13 cellular contexts compared by ENCODE assay signal in the genomic region with DNA sequence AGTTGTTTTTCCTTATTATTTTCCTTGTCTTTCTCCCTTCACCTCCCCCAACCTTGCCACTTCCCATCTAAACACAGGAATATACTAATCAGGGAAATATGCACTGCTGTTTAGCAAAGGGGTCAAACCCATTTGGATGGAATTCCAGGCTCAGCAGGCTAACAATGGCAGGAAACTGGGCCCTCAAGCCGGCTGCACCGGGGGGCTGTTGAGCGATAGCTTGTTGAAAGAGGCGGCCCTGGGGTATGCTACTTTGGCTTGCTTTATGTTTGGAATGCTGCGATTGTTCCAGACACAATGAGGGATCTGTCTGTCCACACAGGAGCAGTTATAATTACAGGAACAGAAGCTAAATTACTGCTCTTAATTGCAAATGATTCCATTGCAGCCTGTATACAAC.
DNase-seq lines count a peak whose midpoint lies in the region; ATAC-seq, FAIRE-seq and TF ChIP-seq lines count a peak whose summit lies in the region.
"Had no signal": no experiment of that assay in that cellular context is flagged by ENCODE, and none has a peak within 500 bp of the region (broad histone marks: within the 10 kb centered on the region; RNA-seq: fewer than 3 reads in every experiment).

No MANE protein-coding gene starts in this region.

- peaks cover 11% of the 10 kb centered on the region for H3K27me3 Mint-ChIP-seq in activated T-helper 2 cell treated with anti-CD3 and anti-CD28 coated beads, Interferon-gamma antibody, Interleukin-2, Interleukin-4, amounts not matched to agents 10 μg/mL and 5 μg/mL and 100 μg/mL, durations not matched to agents 14 hours and 24 hours and 36 hours (ENCODE audit: low read depth)

- no peaks in the 10 kb centered on the region for H3K9me3 Mint-ChIP-seq in activated T-helper 2 cell treated with anti-CD3 and anti-CD28 coated beads, Interferon-gamma antibody, Interleukin-2, Interleukin-4, amounts not matched to agents 10 μg/mL and 5 μg/mL and 100 μg/mL, durations not matched to agents 14 hours and 24 hours and 36 hours
- H3K9me3 Mint-ChIP-seq: dendritic cell treated with granulocyte-macrophage colony-stimulating factor and Interleukin-4, amounts not matched to agents 40 ng/mL and 50 ng/mL, for 4 days had no signal

- DNase-seq in Right ventricle myocardium superior: peak; percentile 52
- DNase-seq in right atrium auricular region (ENCODE audit: low spot score): no peak
- peak; percentile 92 to 94 for DNase-seq in cardiac fibroblast (ENCODE audit: low read depth in 2 of 2)
- DNase-seq in urothelium cell line (ENCODE audit: low spot score): peak; percentile 57
- no peak for DNase-seq in activated T-helper 2 cell treated with anti-CD3 and anti-CD28 coated beads, Interferon-gamma antibody, Interleukin-2, Interleukin-4, amounts not matched to agents 10 μg/mL and 5 μg/mL and 100 μg/mL, durations not matched to agents 14 hours and 24 hours and 36 hours (ENCODE audit: low spot score)
- no peak for DNase-seq in aorta
- DNase-seq: GOT3; Karpas-422; naive thymus-derived CD4-positive, alpha-beta T cell; RPMI8226 had no signal

- no peak for FAIRE-seq in urothelium cell line (lab: Jason Lieb, UNC)

- H3K4me3 Mint-ChIP-seq in activated T-helper 2 cell treated with anti-CD3 and anti-CD28 coated beads, Interferon-gamma antibody, Interleukin-2, Interleukin-4, amounts not matched to agents 10 μg/mL and 5 μg/mL and 100 μg/mL, durations not matched to agents 14 hours and 24 hours and 36 hours (ENCODE audit: low read depth): no peak overlapping the region
- H3K4me3 Mint-ChIP-seq: dendritic cell treated with granulocyte-macrophage colony-stimulating factor and Interleukin-4, amounts not matched to agents 40 ng/mL and 50 ng/mL, for 4 days; naive thymus-derived CD4-positive, alpha-beta T cell had no signal

- H3K9ac ChIP-seq in iPS-20b (ENCODE audit: low read depth, low read length): peak overlapping the region; percentile 55; the same call in 1 of the 2 replicates

- H3K4me1 ChIP-seq in right atrium auricular region (peaks cover 0 to 20% of the 10 kb centered on the region in 2 donors), iPS-20b (ENCODE audit: insufficient read depth, low read length) (peaks cover 33% of the 10 kb centered on the region), aorta (ENCODE audit: control insufficient read depth in 1 of 2, insufficient read depth in 2 of 2, low read length in 2 of 2) (peaks cover 0 to 2% of the 10 kb centered on the region in 2 donors)

- ATAC-seq in Right ventricle myocardium superior (ENCODE audit: poor library complexity): peak; percentile 32
- ATAC-seq in aorta (ENCODE audit: low FRiP score): no peak
- no peak for ATAC-seq in HG03097 (IDR thresholded peaks at IDR 0.05; ENCODE audit: low FRiP score, unreplicated experiment)
- ATAC-seq: naive thymus-derived CD4-positive, alpha-beta T cell had no signal

- H3K9me3 ChIP-seq in right atrium auricular region (no peaks in the 10 kb centered on the region), iPS-20b (ENCODE audit: insufficient read depth, low read depth, low read length) (peaks cover 10% of the 10 kb centered on the region), aorta (ENCODE audit: control insufficient read depth, low read length) (no peaks in the 10 kb centered on the region)

- 39 to 42% methylated on average over 5 of the region's 5 CpGs for WGBS in aorta, 2 donors

- intact Hi-C loops in Right ventricle myocardium superior (cut with DNase I): no loop called here
- intact Hi-C loops in activated T-helper 2 cell treated with anti-CD3 and anti-CD28 coated beads, Interferon-gamma antibody, Interleukin-2, Interleukin-4, amounts not matched to agents 10 μg/mL and 5 μg/mL and 100 μg/mL, durations not matched to agents 14 hours and 24 hours and 36 hours (cut with micrococcal nuclease): loop anchor here (10.0 kb wide), 1 partner anchor 355 kb away; no protein-coding TSS in a partner anchor
- intact Hi-C loops in aorta (cut with DNase I): loop anchor here (5.0 to 10.0 kb wide), 2 partner anchors 63 to 955 kb away; no protein-coding TSS in a partner anchor

- H3K4me3 ChIP-seq in right atrium auricular region (no peak overlapping the region), cardiac fibroblast (replicated peaks in 1 of 2; ENCODE audit: low read depth in 2 of 2, low read length in 2 of 2) (no peak overlapping the region), iPS-20b (ENCODE audit: low read length) (peak overlapping the region; percentile 45; the same call in 1 of the 2 replicates), aorta (ENCODE audit: low read length in 2 of 2) (no peak overlapping the region)

- H3K27ac ChIP-seq in right atrium auricular region (no peak overlapping the region), iPS-20b (ENCODE audit: low read length) (peak overlapping the region; percentile 74), aorta (ENCODE audit: low read depth in 1 of 2, low read length in 2 of 2) (no peak overlapping the region)

- peaks cover 11% of the 10 kb centered on the region for H3K4me1 Mint-ChIP-seq in activated T-helper 2 cell treated with anti-CD3 and anti-CD28 coated beads, Interferon-gamma antibody, Interleukin-2, Interleukin-4, amounts not matched to agents 10 μg/mL and 5 μg/mL and 100 μg/mL, durations not matched to agents 14 hours and 24 hours and 36 hours (ENCODE audit: low read depth)

- no peak overlapping the region for H3K27ac Mint-ChIP-seq in activated T-helper 2 cell treated with anti-CD3 and anti-CD28 coated beads, Interferon-gamma antibody, Interleukin-2, Interleukin-4, amounts not matched to agents 10 μg/mL and 5 μg/mL and 100 μg/mL, durations not matched to agents 14 hours and 24 hours and 36 hours
- H3K27ac Mint-ChIP-seq: dendritic cell treated with granulocyte-macrophage colony-stimulating factor and Interleukin-4, amounts not matched to agents 40 ng/mL and 50 ng/mL, for 4 days had no signal

- H3K36me3 ChIP-seq in right atrium auricular region (no peaks in the 10 kb centered on the region), iPS-20b (ENCODE audit: insufficient read depth, low read depth, low read length) (peaks cover 6% of the 10 kb centered on the region; the same call in 1 of the 2 replicates), aorta (ENCODE audit: control insufficient read depth in 1 of 2, insufficient read depth in 2 of 2, low read length in 1 of 2) (no peaks in the 10 kb centered on the region)

- H3K27me3 ChIP-seq in right atrium auricular region: no peaks in the 10 kb centered on the region
- H3K27me3 ChIP-seq in iPS-20b (ENCODE audit: insufficient read depth, low read length): no peaks in the 10 kb centered on the region
- H3K27me3 ChIP-seq in aorta (ENCODE audit: control insufficient read depth in 1 of 2, insufficient read depth in 2 of 2, low read length in 1 of 2): no peaks in the 10 kb centered on the region

- TF ChIP-seq CTCF in right atrium auricular region (IDR thresholded peaks at IDR 0.05): no peak
- TF ChIP-seq CTCF in cardiac fibroblast (IDR thresholded peaks at IDR 0.05; ENCODE audit: low read depth, low read length): no peak

- no peaks in the 10 kb centered on the region for H3K36me3 Mint-ChIP-seq in activated T-helper 2 cell treated with anti-CD3 and anti-CD28 coated beads, Interferon-gamma antibody, Interleukin-2, Interleukin-4, amounts not matched to agents 10 μg/mL and 5 μg/mL and 100 μg/mL, durations not matched to agents 14 hours and 24 hours and 36 hours (ENCODE audit: low read depth)
- H3K36me3 Mint-ChIP-seq: naive thymus-derived CD4-positive, alpha-beta T cell had no signal

Comparison
In these comparisons a context has a peak if more than half of its experiments do, and no peak if none do; other contexts are left out.
1. DNase-seq: peak in Right ventricle myocardium superior (single experiment), cardiac fibroblast (2 of 2) and urothelium cell line (single experiment); none in right atrium auricular region (single experiment), activated T-helper 2 cell treated with anti-CD3 and anti-CD28 coated beads, Interferon-gamma antibody, Interleukin-2, Interleukin-4, amounts not matched to agents 10 μg/mL and 5 μg/mL and 100 μg/mL, durations not matched to agents 14 hours and 24 hours and 36 hours (single experiment) and aorta (0 of 2).